9 cellular contexts compared by ENCODE assay signal in genomic region chr2:84904151-84904550, GRCh38. TPM values are rescaled to one million over a fixed set of nuclear protein-coding genes. Genes with fewer than 3 reads are reported as not detected.
DNase-seq lines count a peak whose midpoint lies in the region; FAIRE-seq and TF ChIP-seq lines count a peak whose summit lies in the region.
"Had no signal": no experiment of that assay in that cellular context is flagged by ENCODE, and none has a peak within 500 bp of the region (broad histone marks: within the 10 kb centered on the region; RNA-seq: fewer than 3 reads in every experiment).

No MANE protein-coding gene starts in this region.

- intact Hi-C loops in MCF 10A (cut with micrococcal nuclease) (no loop called here), kidney (cut with DNase I) (no loop called here)

- H3K27ac ChIP-seq in BLaER1 (no peak overlapping the region), KMS-11 (no peak overlapping the region), kidney (ENCODE audit: low read depth in 2 of 2, low read length in 2 of 2) (no peak overlapping the region)

- peak overlapping the region; percentile 85 for H3K4me3 Mint-ChIP-seq in MCF 10A (ENCODE audit: unreplicated experiment)
- peak overlapping the region; percentile 91 to 99 (median 95) for H3K4me3 Mint-ChIP-seq in nephron

- BruUV-seq in MCF 10A (replicated peaks; lab: Mats Ljungman, UMichigan): no TSS peak

- H3K9me3 ChIP-seq in BLaER1 (no peaks in the 10 kb centered on the region), kidney (ENCODE audit: control insufficient read depth in 1 of 2, low read length in 2 of 2) (no peaks in the 10 kb centered on the region)

- no peak for DNase-seq in MCF 10A (ENCODE audit: unreplicated experiment)
- DNase-seq in activated gamma-delta T cell treated with Interleukin-2 at 50 U/mL for 16 hours: no peak
- DNase-seq in DMS53 (lab: John Stamatoyannopoulos, UW): no peak
- DNase-seq in kidney: no peak
- DNase-seq in GM20000 (ENCODE audit: low spot score): no peak
- DNase-seq: NCI-H187 had no signal

- POLR2A ChIA-PET in MCF 10A (lab: Yijun Ruan, JAX): interaction anchor here (0.8 to 7.1 kb wide), 13 partner anchors 10 to 444 kb away, joined by 3 to 189 read pairs (median 21); partner anchors contain the start of genes KCMF1 and TRABD2A

- H3K27me3 Mint-ChIP-seq in MCF 10A (ENCODE audit: insufficient read depth, unreplicated experiment): no peaks in the 10 kb centered on the region
- peaks cover 10% of the 10 kb centered on the region for H3K27me3 Mint-ChIP-seq in nephron (ENCODE audit: low read depth)

- H3K4me1 Mint-ChIP-seq in MCF 10A (ENCODE audit: insufficient read depth, unreplicated experiment) (peaks cover 21% of the 10 kb centered on the region), nephron (peaks cover 34% of the 10 kb centered on the region)

- no peak for TF ChIP-seq CTCF in KMS-11 (conservative IDR thresholded peaks at IDR 0.05; ENCODE audit: low read depth, low read length)
- TF ChIP-seq CTCF in MCF 10A (IDR thresholded peaks at IDR 0.05; ENCODE audit: unreplicated experiment): no peak
- TF ChIP-seq CTCF in nephron (IDR thresholded peaks at IDR 0.05; ENCODE audit: unreplicated experiment in 3 of 3): no peak
- no peak for TF ChIP-seq CTCF in kidney (IDR thresholded peaks at IDR 0.05; ENCODE audit: borderline replicate concordance, extremely low read depth, insufficient read depth)
- TF ChIP-seq CTCF in GM20000 (IDR thresholded peaks at IDR 0.05; ENCODE audit: extremely low read depth, missing control alignments): no peak

- H3K4me2 ChIP-seq in BLaER1 (peak overlapping the region; percentile 92), KMS-11 (peak overlapping the region; percentile 52)

- H2AFZ ChIP-seq in KMS-11 (ENCODE audit: low read depth): no peak overlapping the region; the same call in 1 of the 2 replicates

- H3K9ac ChIP-seq in BLaER1 (no peak overlapping the region), KMS-11 (peak overlapping the region; percentile 1; the same call in 1 of the 2 replicates), kidney (ENCODE audit: low read length in 2 of 2) (peak overlapping the region in 1 of 2 donors; percentile 42)

- H3K79me2 ChIP-seq in KMS-11 (ENCODE audit: insufficient read depth, low read depth): peaks cover 15% of the 10 kb centered on the region

- H3K4me1 ChIP-seq in BLaER1: peaks cover 34% of the 10 kb centered on the region
- peaks cover 54% of the 10 kb centered on the region for H3K4me1 ChIP-seq in KMS-11 (ENCODE audit: low read depth, poor library complexity, severe bottlenecking)
- H3K4me1 ChIP-seq in kidney (ENCODE audit: control insufficient read depth in 1 of 2, insufficient read depth in 1 of 2, low read depth in 1 of 2, low read length in 2 of 2): peaks cover 2 to 4% of the 10 kb centered on the region in 2 donors

- no peak for FAIRE-seq in kidney (lab: Jason Lieb, UNC)

- H3K27ac Mint-ChIP-seq in MCF 10A (ENCODE audit: low read depth, unreplicated experiment): peak overlapping the region; percentile 83
- peak overlapping the region; percentile 91 to 100 (median 96) for H3K27ac Mint-ChIP-seq in nephron

- H3K36me3 Mint-ChIP-seq in MCF 10A (ENCODE audit: insufficient read depth, unreplicated experiment) (peaks cover 35% of the 10 kb centered on the region), nephron (ENCODE audit: low read depth) (peaks cover 26% of the 10 kb centered on the region)

- H4K20me1 ChIP-seq in BLaER1 (peaks cover 28% of the 10 kb centered on the region), KMS-11 (ENCODE audit: insufficient read depth) (no peaks in the 10 kb centered on the region)

- H3K9me3 Mint-ChIP-seq in MCF 10A (ENCODE audit: unreplicated experiment) (peaks cover 5% of the 10 kb centered on the region), nephron (no peaks in the 10 kb centered on the region)

- CTCF ChIA-PET in MCF 10A (lab: Yijun Ruan, JAX): interaction anchor here (0.6 to 1.3 kb wide), 5 partner anchors 15 to 396 kb away, joined by 3 to 5 read pairs (median 3); no protein-coding TSS in a partner anchor

- H3K4me3 ChIP-seq in BLaER1: no peak overlapping the region
- H3K4me3 ChIP-seq in KMS-11 (IDR thresholded peaks at IDR 0.05; ENCODE audit: insufficient read depth, low read depth, low read length): no peak overlapping the region
- H3K4me3 ChIP-seq in kidney (ENCODE audit: low read length in 2 of 2): peak overlapping the region in 1 of 2 donors; percentile 88

- no peaks in the 10 kb centered on the region for H3K27me3 ChIP-seq in BLaER1
- H3K27me3 ChIP-seq in KMS-11 (ENCODE audit: insufficient read depth, low read depth): no peaks in the 10 kb centered on the region

- H3K36me3 ChIP-seq in BLaER1 (peaks cover 12% of the 10 kb centered on the region), KMS-11 (ENCODE audit: insufficient read depth) (no peaks in the 10 kb centered on the region), kidney (ENCODE audit: control insufficient read depth in 1 of 2, insufficient read depth in 2 of 2, low read length in 2 of 2) (no peaks in the 10 kb centered on the region)

RNA-seq across cellular contexts. Expression of gene TMSB10, which starts 1.3 kb away (rescaled TPM):
- total RNA-seq in MCF 10A (2022) (3,313 and 3,349 TPM in 2 replicates), kidney (1,610 TPM)
- 2,277 TPM for polyA plus RNA-seq in kidney (ENCODE audit: insufficient read depth, low read depth, low replicate concordance)

RNA-seq across cellular contexts. Expression of gene TRABD2A, which starts 23.3 kb away (rescaled TPM):
- total RNA-seq in MCF 10A (2022): 17.3 and 20.0 TPM in 2 replicates
- 3.4 TPM for total RNA-seq in kidney
- polyA plus RNA-seq in kidney (ENCODE audit: insufficient read depth, low read depth, low replicate concordance): 2.1 TPM
